Comparison of ENCODE assay signal across 20 cellular contexts in the genomic region with DNA sequence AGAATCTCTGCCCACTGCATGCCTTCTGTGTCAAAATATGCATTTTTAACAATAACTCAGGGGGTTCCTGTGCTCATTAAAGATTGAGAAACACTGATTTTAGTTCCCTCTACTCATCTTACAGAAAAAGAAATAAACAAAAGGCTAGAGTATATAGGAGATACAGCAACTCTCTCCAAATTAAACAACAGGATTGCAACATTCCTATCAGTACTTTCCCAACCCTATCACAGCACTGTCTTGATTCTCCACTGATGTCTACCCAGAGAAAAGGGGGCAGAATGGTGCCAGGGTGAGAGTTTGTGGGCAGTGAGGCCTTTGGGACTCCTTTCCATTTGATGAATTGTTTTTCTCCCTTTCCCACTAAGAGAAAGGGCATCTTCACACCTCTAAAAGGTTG. TPM values are rescaled to one million over a fixed set of nuclear protein-coding genes. Genes with fewer than 3 reads are reported as not detected.
A peak's percentile ranks its signal among the peaks of the same experiment; 100 is the strongest.
DNase-seq lines count a peak whose midpoint lies in the region; ATAC-seq and TF ChIP-seq lines count a peak whose summit lies in the region.
"Had no signal": no experiment of that assay in that cellular context is flagged by ENCODE, and none has a peak within 500 bp of the region (broad histone marks: within the 10 kb centered on the region; RNA-seq: fewer than 3 reads in every experiment).

No MANE protein-coding gene starts in this region.

- H3K9me3 ChIP-seq in BLaER1 treated with 17β-estradiol and CSF1 and Interleukin-3, amounts not matched to agents 10 nM and 100 nM (replicated peaks in 1 of 11), result peaks cover 40 to 46% (median 44%) of the 10 kb centered on the region in 11 experiments
- H3K9me3 ChIP-seq in T-helper 17 cell (ENCODE audit: control insufficient read depth, low read length, poor library complexity, severe bottlenecking) (no peaks in the 10 kb centered on the region), right lobe of liver (no peaks in the 10 kb centered on the region), upper lobe of right lung (no peaks in the 10 kb centered on the region)
- H3K9me3 ChIP-seq in effector memory CD4-positive, alpha-beta T cell (ENCODE audit: control insufficient read depth, low read length), result no peaks in the 10 kb centered on the region
- H3K9me3 ChIP-seq: HAP-1 had no signal

- intact Hi-C loops in right lobe of liver (cut with DNase I), result no loop called here
- intact Hi-C loops in upper lobe of right lung (cut with DNase I), result no loop called here

- H3K36me3 Mint-ChIP-seq in T-helper 17 cell (ENCODE audit: low read depth), result no peaks in the 10 kb centered on the region
- H3K36me3 Mint-ChIP-seq: CD14-positive monocyte; CD8-positive, alpha-beta memory T cell had no signal

- peak overlapping the region in 3 of 10 experiments; percentile 24 to 62 (median 57); a peak in 2 of 20 replicates for H3K4me3 ChIP-seq in BLaER1 treated with 17β-estradiol and CSF1 and Interleukin-3, amounts not matched to agents 10 nM and 100 nM
- H3K4me3 ChIP-seq in right lobe of liver, result no peak overlapping the region
- no peak overlapping the region for H3K4me3 ChIP-seq in upper lobe of right lung
- H3K4me3 ChIP-seq in effector memory CD4-positive, alpha-beta T cell (ENCODE audit: insufficient read depth, low read depth, low read length, poor library complexity, severe bottlenecking), result no peak overlapping the region
- H3K4me3 ChIP-seq: A549, GM23248, HAP-1 had no signal

- H3K27ac Mint-ChIP-seq in T-helper 17 cell, result peak overlapping the region; percentile 39
- H3K27ac Mint-ChIP-seq: CD14-positive monocyte; CD4-positive, alpha-beta T cell; CD8-positive, alpha-beta memory T cell; HFFc6 had no signal

- peak overlapping the region in 6 of 11 experiments; percentile 3 to 75 (median 66); a peak in 11 of 22 replicates for H3K27ac ChIP-seq in BLaER1 treated with 17β-estradiol and CSF1 and Interleukin-3, amounts not matched to agents 10 nM and 100 nM
- H3K27ac ChIP-seq in right lobe of liver, result no peak overlapping the region
- no peak overlapping the region for H3K27ac ChIP-seq in upper lobe of right lung
- H3K27ac ChIP-seq in effector memory CD4-positive, alpha-beta T cell (ENCODE audit: insufficient read depth, low read length, poor library complexity, severe bottlenecking), result no peak overlapping the region
- H3K27ac ChIP-seq: A549, GM23248 had no signal

- H3K4me1 Mint-ChIP-seq in T-helper 17 cell, result peaks cover 2% of the 10 kb centered on the region
- H3K4me1 Mint-ChIP-seq: CD14-positive monocyte had no signal

- H4K20me1 ChIP-seq in BLaER1 treated with 17β-estradiol and CSF1 and Interleukin-3, amounts not matched to agents 10 nM and 100 nM, result no peaks in the 10 kb centered on the region

- H3K36me3 ChIP-seq in BLaER1 treated with 17β-estradiol and CSF1 and Interleukin-3, amounts not matched to agents 10 nM and 100 nM, result peaks cover 0 to 43% (median 17%) of the 10 kb centered on the region in 11 experiments; a peak in 13 of 22 replicates
- H3K36me3 ChIP-seq in right lobe of liver (no peaks in the 10 kb centered on the region), upper lobe of right lung (no peaks in the 10 kb centered on the region)
- no peaks in the 10 kb centered on the region for H3K36me3 ChIP-seq in effector memory CD4-positive, alpha-beta T cell (ENCODE audit: control insufficient read depth, insufficient read depth, low read length)
- H3K36me3 ChIP-seq: HAP-1 had no signal

- H3K4me2 ChIP-seq in BLaER1 treated with 17β-estradiol and CSF1 and Interleukin-3, amounts not matched to agents 10 nM and 100 nM, result peak overlapping the region in 9 of 11 experiments; percentile 43 to 89 (median 82); a peak in 16 of 22 replicates
- H3K4me2 ChIP-seq: A549 had no signal

- H3K27me3 Mint-ChIP-seq in T-helper 17 cell, result peaks cover 19% of the 10 kb centered on the region

- H3K27me3 ChIP-seq in BLaER1 treated with 17β-estradiol and CSF1 and Interleukin-3, amounts not matched to agents 10 nM and 100 nM, result no peaks in the 10 kb centered on the region
- H3K27me3 ChIP-seq in right lobe of liver, result no peaks in the 10 kb centered on the region
- no peaks in the 10 kb centered on the region for H3K27me3 ChIP-seq in upper lobe of right lung
- no peaks in the 10 kb centered on the region for H3K27me3 ChIP-seq in effector memory CD4-positive, alpha-beta T cell (replicated peaks; ENCODE audit: control insufficient read depth, insufficient read depth, low read length, poor library complexity, severe bottlenecking)

- H3K4me3 Mint-ChIP-seq in T-helper 17 cell, result no peak overlapping the region
- H3K4me3 Mint-ChIP-seq: CD14-positive monocyte; CD4-positive, alpha-beta T cell; CD8-positive, alpha-beta memory T cell; HFFc6 had no signal

- TF ChIP-seq CTCF in right lobe of liver (IDR thresholded peaks at IDR 0.05) (no peak), upper lobe of right lung (IDR thresholded peaks at IDR 0.05) (no peak)

- TF ChIP-seq POLR2A in right lobe of liver (IDR thresholded peaks at IDR 0.05), result no peak

- DNase-seq in T-helper 17 cell, result no peak
- peak; percentile 18 for DNase-seq in iris pigment epithelial cell (ENCODE audit: low read depth)
- no peak for DNase-seq in right lobe of liver
- DNase-seq in upper lobe of right lung, result no peak
- no peak for DNase-seq in effector memory CD4-positive, alpha-beta T cell
- DNase-seq: 8988T; CD4-positive, alpha-beta T cell; CD8-positive, alpha-beta memory T cell; DMS 273 treated with DMSO at 0.1 percent for 48 hours; DMS79; EL; GF-D8; GM23248; HFFc6 had no signal

- H3K4me1 ChIP-seq in BLaER1 treated with 17β-estradiol and CSF1 and Interleukin-3, amounts not matched to agents 10 nM and 100 nM, result peaks cover 6 to 56% (median 45%) of the 10 kb centered on the region in 10 experiments; a peak in 19 of 20 replicates
- no peaks in the 10 kb centered on the region for H3K4me1 ChIP-seq in right lobe of liver
- no peaks in the 10 kb centered on the region for H3K4me1 ChIP-seq in upper lobe of right lung
- no peaks in the 10 kb centered on the region for H3K4me1 ChIP-seq in effector memory CD4-positive, alpha-beta T cell (ENCODE audit: control insufficient read depth, insufficient read depth, low read length, poor library complexity, severe bottlenecking)
- H3K4me1 ChIP-seq: A549, HAP-1 had no signal

- ATAC-seq in T-helper 17 cell (no peak), right lobe of liver (peak; percentile 27 to 62 (median 44)), GM21576 (IDR thresholded peaks at IDR 0.05; ENCODE audit: unreplicated experiment) (no peak), upper lobe of right lung (no peak)
- ATAC-seq: A549 had no signal

- H3K9ac ChIP-seq in BLaER1 treated with 17β-estradiol and CSF1 and Interleukin-3, amounts not matched to agents 10 nM and 100 nM, result peak overlapping the region in 3 of 11 experiments; percentile 40 to 48 (median 47); a peak in 4 of 22 replicates
- H3K9ac ChIP-seq: GM23248 had no signal

RNA-seq across cellular contexts. Expression of a gene that starts 4.7 kb away (rescaled TPM):
- total RNA-seq in T-helper 17 cell (not detected), right lobe of liver (not detected), upper lobe of right lung (not detected)
- total RNA-seq: CD4-positive, alpha-beta T cell; CD8-positive, alpha-beta memory T cell; GM23248; H4; HFFc6 had no signal

RNA-seq across cellular contexts. Expression of a gene that starts 23.1 kb away (rescaled TPM):
- total RNA-seq in T-helper 17 cell (10 to 100 TPM; 44.5 to 45.3 TPM), right lobe of liver (10 to 100 TPM; 10.2 to 19.3 (median 17.3) TPM), upper lobe of right lung (39.5 TPM)

Comparison
In these comparisons a context has a peak if more than half of its experiments do, and no peak if none do; other contexts are left out.
1. H3K27ac ChIP-seq: peak in BLaER1 treated with 17β-estradiol and CSF1 and Interleukin-3, amounts not matched to agents 10 nM and 100 nM (6 of 11); none in right lobe of liver (0 of 3), upper lobe of right lung (single experiment) and effector memory CD4-positive, alpha-beta T cell (single experiment).
2. ATAC-seq: peak in right lobe of liver (4 of 4); none in T-helper 17 cell (single experiment), GM21576 (single experiment) and upper lobe of right lung (single experiment).